ENCODE assay signal across 36 cellular contexts in the genomic region with DNA sequence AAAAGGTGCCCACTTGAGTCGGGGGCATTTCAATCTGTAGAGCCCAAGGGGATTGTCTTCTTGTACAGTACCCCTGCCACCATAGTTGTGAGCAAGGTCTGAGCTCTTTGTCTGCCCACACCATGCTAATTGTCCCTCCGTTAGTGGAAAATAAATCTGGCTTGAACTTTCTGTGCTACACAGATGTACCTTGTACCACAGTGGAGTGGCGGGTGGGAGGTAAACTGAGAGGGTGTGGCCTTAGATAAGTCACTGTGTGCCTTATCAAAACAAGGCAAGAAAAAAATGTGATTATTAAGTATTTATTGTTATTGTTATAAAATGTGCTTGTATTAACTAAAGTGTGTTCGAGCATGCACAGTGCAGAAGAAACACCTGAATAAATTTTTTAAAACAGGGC. TPM values are rescaled to one million over a fixed set of nuclear protein-coding genes. Genes with fewer than 3 reads are reported as not detected.
DNase-seq lines count a peak whose midpoint lies in the region; ATAC-seq, FAIRE-seq and TF ChIP-seq lines count a peak whose summit lies in the region.
"Had no signal": no experiment of that assay in that cellular context is flagged by ENCODE, and none has a peak within 500 bp of the region (broad histone marks: within the 10 kb centered on the region; RNA-seq: fewer than 3 reads in every experiment).

No MANE protein-coding gene starts in this region.

- intact Hi-C loops in HepG2 (cut with micrococcal nuclease; ENCODE audit: unreplicated experiment): no loop called here
- intact Hi-C loops in right lobe of liver (cut with DNase I): no loop called here
- intact Hi-C loops in left colon (cut with DNase I, micrococcal nuclease): no loop called here
- intact Hi-C loops in Caco-2 (cut with micrococcal nuclease; ENCODE audit: unreplicated experiment): no loop called here

- H3K4me1 ChIP-seq in HepG2 (ENCODE audit: insufficient read depth, low read length) (peaks cover 6% of the 10 kb centered on the region), right lobe of liver (no peaks in the 10 kb centered on the region), small intestine (ENCODE audit: control insufficient read depth in 2 of 2, insufficient read depth in 1 of 2, low read depth in 1 of 2, low read length in 1 of 2) (peaks cover 3 to 6% of the 10 kb centered on the region in 2 donors), Caco-2 (peaks cover 40% of the 10 kb centered on the region)
- H3K4me1 ChIP-seq: BE2C; BLaER1; BLaER1 treated with 17β-estradiol and CSF1 and Interleukin-3, amounts not matched to agents 10 nM and 100 nM had no signal

- H2AFZ ChIP-seq in HepG2 (ENCODE audit: low read length): no peak overlapping the region

- H3K9me3 Mint-ChIP-seq in Caco-2 (ENCODE audit: unreplicated experiment): no peaks in the 10 kb centered on the region
- H3K9me3 Mint-ChIP-seq: CD4-positive, alpha-beta T cell; CD8-positive, alpha-beta T cell had no signal

- H3K27ac Mint-ChIP-seq in Caco-2 (ENCODE audit: unreplicated experiment): no peak overlapping the region
- H3K27ac Mint-ChIP-seq: B cell; CD14-positive monocyte; CD4-positive, alpha-beta memory T cell; CD4-positive, alpha-beta T cell; CD4-positive, CD25-positive, alpha-beta regulatory T cell; CD8-positive, alpha-beta memory T cell; CD8-positive, alpha-beta T cell had no signal

- H3K4me1 Mint-ChIP-seq in Caco-2 (ENCODE audit: low read depth, unreplicated experiment): peaks cover 48% of the 10 kb centered on the region
- H3K4me1 Mint-ChIP-seq: B cell; CD14-positive monocyte; CD4-positive, alpha-beta memory T cell; CD8-positive, alpha-beta memory T cell had no signal

- H3K4me3 ChIP-seq in HepG2 (replicated peaks in 1 of 3; ENCODE audit: insufficient read depth in 1 of 3, low read depth in 2 of 3, low read length in 3 of 3): no peak overlapping the region
- no peak overlapping the region for H3K4me3 ChIP-seq in right lobe of liver
- H3K4me3 ChIP-seq in small intestine (ENCODE audit: low read depth in 1 of 2, low read length in 2 of 2): no peak overlapping the region
- H3K4me3 ChIP-seq in Caco-2 (ENCODE audit: low read depth, low read length): no peak overlapping the region
- H3K4me3 ChIP-seq: A549; BLaER1; BLaER1 treated with 17β-estradiol and CSF1 and Interleukin-3, amounts not matched to agents 10 nM and 100 nM had no signal

- no peak for ATAC-seq in HepG2
- no peak for ATAC-seq in right lobe of liver
- ATAC-seq in left colon: peak; percentile 43
- ATAC-seq: A549; CD8-positive, alpha-beta T cell had no signal

- TF ChIP-seq CTCF in HepG2 (CRISPR knock-in tag; IDR thresholded peaks at IDR 0.05) (no peak), right lobe of liver (IDR thresholded peaks at IDR 0.05) (no peak), Caco-2 (IDR thresholded peaks at IDR 0.05; ENCODE audit: insufficient read depth in 1 of 2, low read depth in 1 of 2, low read length in 1 of 2, severe bottlenecking in 1 of 2, unreplicated experiment in 1 of 2) (no peak)

- H3K36me3 Mint-ChIP-seq in Caco-2 (ENCODE audit: insufficient read depth, unreplicated experiment): peaks cover 9% of the 10 kb centered on the region
- H3K36me3 Mint-ChIP-seq: CD14-positive monocyte; CD4-positive, alpha-beta memory T cell; CD4-positive, CD25-positive, alpha-beta regulatory T cell; CD8-positive, alpha-beta memory T cell; CD8-positive, alpha-beta T cell had no signal

- no peaks in the 10 kb centered on the region for H3K9me3 ChIP-seq in HepG2 (ENCODE audit: low read length)
- no peaks in the 10 kb centered on the region for H3K9me3 ChIP-seq in right lobe of liver
- no peaks in the 10 kb centered on the region for H3K9me3 ChIP-seq in small intestine (ENCODE audit: control insufficient read depth, low read depth)
- no peaks in the 10 kb centered on the region for H3K9me3 ChIP-seq in Caco-2
- H3K9me3 ChIP-seq: A549; BE2C; BLaER1; BLaER1 treated with 17β-estradiol and CSF1 and Interleukin-3, amounts not matched to agents 10 nM and 100 nM had no signal

- H3K27me3 Mint-ChIP-seq in Caco-2 (ENCODE audit: insufficient read depth, unreplicated experiment): no peaks in the 10 kb centered on the region

- CTCF ChIA-PET in HepG2 (lab: Yijun Ruan, JAX; ENCODE audit: low intra/inter-chr PET ratio, low total read pairs): no interaction called here
- CTCF ChIA-PET in Caco-2 (lab: Charles Lee): no interaction called here

- no peaks in the 10 kb centered on the region for H3K79me2 ChIP-seq in HepG2 (ENCODE audit: insufficient read depth, low read length)

- no peak for FAIRE-seq in HepG2 (lab: Jason Lieb, UNC)
- FAIRE-seq in small intestine (lab: Jason Lieb, UNC): no peak
- peak; percentile 53 for FAIRE-seq in urothelium cell line (lab: Jason Lieb, UNC)
- FAIRE-seq: A204.1, A549, D721Med had no signal

- TF ChIP-seq POLR2A in HepG2 (IDR thresholded peaks at IDR 0.05; ENCODE audit: insufficient read depth in 1 of 2, low read depth in 2 of 2, low read length in 2 of 2) (no peak), right lobe of liver (IDR thresholded peaks at IDR 0.05) (no peak)

- BruUV-seq in HepG2 (replicated peaks; lab: Mats Ljungman, UMichigan) (no TSS peak), Caco-2 (replicated peaks; lab: Mats Ljungman, UMichigan) (no TSS peak)

- DNase-seq in HepG2 (ENCODE audit: low spot score) (no peak), right lobe of liver (no peak), left colon (no peak), small intestine (peak; percentile 87), urothelium cell line (ENCODE audit: low spot score) (no peak), NCI-H2081 treated with DMSO at 0.1 percent for 48 hours (lab: John Stamatoyannopoulos, UW) (no peak), Caco-2 (no peak)
- DNase-seq in activated CD4-positive, alpha-beta T cell treated with anti-CD3 and anti-CD28 coated beads, Interleukin-2, amount 50 U/mL, for 1 hour: no peak
- DNase-seq: 8988T; ACHN; AML-193; BE2C; C1 segment of cervical spinal cord; Calu3; CD4-positive, alpha-beta memory T cell; CD4-positive, alpha-beta T cell; CD4-positive, CD25-positive, alpha-beta regulatory T cell; CD8-positive, alpha-beta memory T cell; CD8-positive, alpha-beta T cell; COR-L47; DMS 273 treated with DMSO at 0.1 percent for 48 hours; DMS153; DMS53; DMS79; DMS79 treated with DMSO at 0.1 percent for 48 hours; DND-41; EL had no signal

- TF ChIP-seq RAD21 in HepG2 (CRISPR knock-in tag; IDR thresholded peaks at IDR 0.05): no peak

- POLR2A ChIA-PET in HepG2 (lab: Yijun Ruan, JAX) (no interaction called here), Caco-2 (lab: Charles Lee) (no interaction called here)

- H3K27me3 ChIP-seq in HepG2 (ENCODE audit: control insufficient read depth in 1 of 2, insufficient read depth in 2 of 2, low read length in 2 of 2) (no peaks in the 10 kb centered on the region), right lobe of liver (no peaks in the 10 kb centered on the region), small intestine (ENCODE audit: control insufficient read depth in 2 of 2, insufficient read depth in 2 of 2, low read length in 2 of 2) (no peaks in the 10 kb centered on the region), Caco-2 (replicated peaks; ENCODE audit: control insufficient read depth, insufficient read depth, low read length) (no peaks in the 10 kb centered on the region)
- H3K27me3 ChIP-seq: BE2C; BLaER1; BLaER1 treated with 17β-estradiol and CSF1 and Interleukin-3, amounts not matched to agents 10 nM and 100 nM had no signal

- in situ Hi-C loops in HepG2 (cut with HindIII; ENCODE audit: extremely low pct_ligation_motif_present, low pct_unique_long_range_greater_than_20kb): no loop called here

- H3K9ac ChIP-seq in HepG2 (ENCODE audit: insufficient read depth, low read depth, low read length): no peak overlapping the region
- H3K9ac ChIP-seq: BLaER1; BLaER1 treated with 17β-estradiol and CSF1 and Interleukin-3, amounts not matched to agents 10 nM and 100 nM had no signal

- no peak overlapping the region for H3K4me2 ChIP-seq in HepG2 (ENCODE audit: low read depth, low read length)
- H3K4me2 ChIP-seq: A549; BLaER1; BLaER1 treated with 17β-estradiol and CSF1 and Interleukin-3, amounts not matched to agents 10 nM and 100 nM had no signal

- H3K27ac ChIP-seq in HepG2 (ENCODE audit: extremely low read length, insufficient read depth, low read length) (no peak overlapping the region), right lobe of liver (no peak overlapping the region), small intestine (ENCODE audit: low read depth in 1 of 2, low read length in 1 of 2) (peak overlapping the region in 1 of 2 donors; percentile 30)
- H3K27ac ChIP-seq: 22Rv1; A549; BLaER1; BLaER1 treated with 17β-estradiol and CSF1 and Interleukin-3, amounts not matched to agents 10 nM and 100 nM; C4-2B had no signal

- H3K36me3 ChIP-seq in HepG2 (replicated peaks in 1 of 2; ENCODE audit: control insufficient read depth in 1 of 2, insufficient read depth in 2 of 2, low read length in 2 of 2) (no peaks in the 10 kb centered on the region), right lobe of liver (no peaks in the 10 kb centered on the region), small intestine (ENCODE audit: control insufficient read depth in 2 of 2, insufficient read depth in 2 of 2, low read length in 2 of 2) (no peaks in the 10 kb centered on the region), Caco-2 (ENCODE audit: control insufficient read depth, insufficient read depth, low read length) (no peaks in the 10 kb centered on the region; the same call in 1 of the 2 replicates)
- H3K36me3 ChIP-seq: BE2C; BLaER1; BLaER1 treated with 17β-estradiol and CSF1 and Interleukin-3, amounts not matched to agents 10 nM and 100 nM had no signal

- no peaks in the 10 kb centered on the region for H4K20me1 ChIP-seq in HepG2 (ENCODE audit: insufficient read depth, low read length)
- H4K20me1 ChIP-seq: BLaER1; BLaER1 treated with 17β-estradiol and CSF1 and Interleukin-3, amounts not matched to agents 10 nM and 100 nM had no signal

- H3K4me3 Mint-ChIP-seq in Caco-2 (ENCODE audit: unreplicated experiment): no peak overlapping the region
- H3K4me3 Mint-ChIP-seq: B cell; CD14-positive monocyte; CD4-positive, alpha-beta memory T cell; CD4-positive, alpha-beta T cell; CD4-positive, CD25-positive, alpha-beta regulatory T cell; CD8-positive, alpha-beta memory T cell; CD8-positive, alpha-beta T cell had no signal

- WGBS in HepG2 (ENCODE audit: low lambda C conversion rate): 89% methylated on average over 4 of the region's 4 CpGs
- 80% methylated on average over 4 of the region's 4 CpGs for WGBS in right lobe of liver (ENCODE audit: insufficient coverage, low coverage, low lambda C conversion rate, missing lambda C conversion rate)
- 21 to 66% (median 44%) methylated on average over 4 of the region's 4 CpGs for WGBS in small intestine, 3 donors

- TF ChIP-seq EP300 in HepG2 (IDR thresholded peaks at IDR 0.05; ENCODE audit: low read depth in 2 of 2, low read length in 2 of 2) (no peak), HepG2 (CRISPR knock-in tag; IDR thresholded peaks at IDR 0.05; ENCODE audit: borderline replicate concordance) (no peak)

RNA-seq across cellular contexts. Expression of a gene that starts 17.6 kb away (rescaled TPM):
- total RNA-seq in HepG2 (2016; rRNA removed; fragmentation: Illumina TruSeq; extraction: Trizol): 13.7 and 14.7 TPM in 2 replicates
- 4.0 and 5.8 TPM in 2 replicates for total RNA-seq in HepG2 (2016; cell fraction: cytosol; rRNA removed; fragmentation: Illumina TruSeq; extraction: Trizol; ENCODE audit: low read depth)
- 13.6 and 14.7 TPM in 2 replicates for total RNA-seq in HepG2 (2016; cell fraction: insoluble cytoplasmic fraction; rRNA removed; fragmentation: Illumina TruSeq; extraction: Trizol)
- 6.9 and 9.1 TPM in 2 replicates for total RNA-seq in HepG2 (2016; cell fraction: membrane; rRNA removed; fragmentation: Illumina TruSeq; extraction: Trizol)
- total RNA-seq in HepG2 (2016; cell fraction: nucleus; rRNA removed; fragmentation: Illumina TruSeq; extraction: Trizol): 16.4 and 20.9 TPM in 2 replicates
- polyA plus RNA-seq in HepG2 (2011; rRNA removed): 3.3 TPM in 2 replicates
- 2.4 and 3.3 TPM in 2 replicates for polyA plus RNA-seq in HepG2 (2011; cell fraction: cytosol; rRNA removed)
- polyA plus RNA-seq in HepG2 (2011; cell fraction: nucleus; rRNA removed): 5.7 and 8.0 TPM in 2 replicates
- 2.9 and 4.6 TPM in 2 replicates for polyA plus RNA-seq in HepG2 (2012)
- polyA plus RNA-seq in HepG2 (2016; cell fraction: cytosol; fragmentation: Illumina TruSeq; extraction: Trizol; ENCODE audit: low read depth): 1.0 and 1.7 TPM in 2 replicates
- polyA plus RNA-seq in HepG2 (2016; cell fraction: insoluble cytoplasmic fraction; fragmentation: Illumina TruSeq; extraction: Trizol; ENCODE audit: low read depth): 8.1 and 11.4 TPM in 2 replicates
- polyA plus RNA-seq in HepG2 (2016; cell fraction: membrane; fragmentation: Illumina TruSeq; extraction: Trizol; ENCODE audit: low read depth): 1.0 and 1.5 TPM in 2 replicates
- polyA plus RNA-seq in HepG2 (2016; cell fraction: nucleus; fragmentation: Illumina TruSeq; extraction: Trizol; ENCODE audit: insufficient read depth, low read depth): 11.2 and 12.2 TPM in 2 replicates
- 16.4 and 19.3 TPM in 2 replicates for polyA minus RNA-seq in HepG2 (2011; rRNA and poly(A)+ RNA removed; ENCODE audit: low replicate concordance)
- 8.5 and 14.2 TPM in 2 replicates for polyA minus RNA-seq in HepG2 (2011; cell fraction: cytosol; rRNA and poly(A)+ RNA removed)
- polyA minus RNA-seq in HepG2 (2011; cell fraction: nucleus; rRNA and poly(A)+ RNA removed): 20.0 and 21.4 TPM in 2 replicates
- total RNA-seq in right lobe of liver: 10 to 100 TPM in 3 of 6 experiments, 1 to 10 TPM in 3; 3.7 to 24.4 (median 9.7) TPM
- 10 to 100 TPM; 38.5 to 67.9 TPM for total RNA-seq in left colon
- polyA plus RNA-seq in small intestine: 1 to 10 TPM; 8.4 to 8.9 (median 8.6) TPM
- total RNA-seq in Caco-2 (2022): 75.7 and 77.5 TPM in 2 replicates
